Comparison of ENCODE assay signal across 1 cellular context in the genomic region with DNA sequence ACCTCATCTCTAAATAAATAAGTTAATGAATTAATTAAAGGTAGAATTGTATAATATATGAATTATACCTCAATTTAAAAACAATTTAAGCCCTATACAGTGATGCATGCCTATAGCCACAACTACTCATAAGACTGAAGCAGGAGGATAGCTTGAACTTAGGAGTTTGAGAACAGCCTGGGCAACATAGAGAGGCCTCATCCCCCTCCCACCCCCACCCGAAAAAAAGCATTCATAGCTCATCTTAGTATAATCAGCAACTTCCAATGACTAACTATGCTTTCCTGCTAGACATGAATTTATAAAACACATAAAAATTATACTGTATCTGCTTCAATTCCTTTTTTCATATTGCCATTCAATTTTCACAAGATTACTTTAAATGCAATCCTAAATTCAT.
TF ChIP-seq lines count a peak whose summit lies in the region.

No MANE protein-coding gene starts in this region.

TF ChIP-seq in A549, 52 proteins besides CTCF, POLR2A, EP300 and RAD21 (continued from another document):
- no peak for TF ChIP-seq ZC3H11A (IDR thresholded peaks at IDR 0.05)
- TF ChIP-seq, protein P1, sequence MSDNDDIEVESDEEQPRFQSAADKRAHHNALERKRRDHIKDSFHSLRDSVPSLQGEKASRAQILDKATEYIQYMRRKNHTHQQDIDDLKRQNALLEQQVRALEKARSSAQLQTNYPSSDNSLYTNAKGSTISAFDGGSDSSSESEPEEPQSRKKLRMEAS (IDR thresholded peaks at IDR 0.05) = no peak
- TF ChIP-seq RARB (CRISPR knock-in tag; IDR thresholded peaks at IDR 0.05) = no peak
- TF ChIP-seq, protein P2, sequence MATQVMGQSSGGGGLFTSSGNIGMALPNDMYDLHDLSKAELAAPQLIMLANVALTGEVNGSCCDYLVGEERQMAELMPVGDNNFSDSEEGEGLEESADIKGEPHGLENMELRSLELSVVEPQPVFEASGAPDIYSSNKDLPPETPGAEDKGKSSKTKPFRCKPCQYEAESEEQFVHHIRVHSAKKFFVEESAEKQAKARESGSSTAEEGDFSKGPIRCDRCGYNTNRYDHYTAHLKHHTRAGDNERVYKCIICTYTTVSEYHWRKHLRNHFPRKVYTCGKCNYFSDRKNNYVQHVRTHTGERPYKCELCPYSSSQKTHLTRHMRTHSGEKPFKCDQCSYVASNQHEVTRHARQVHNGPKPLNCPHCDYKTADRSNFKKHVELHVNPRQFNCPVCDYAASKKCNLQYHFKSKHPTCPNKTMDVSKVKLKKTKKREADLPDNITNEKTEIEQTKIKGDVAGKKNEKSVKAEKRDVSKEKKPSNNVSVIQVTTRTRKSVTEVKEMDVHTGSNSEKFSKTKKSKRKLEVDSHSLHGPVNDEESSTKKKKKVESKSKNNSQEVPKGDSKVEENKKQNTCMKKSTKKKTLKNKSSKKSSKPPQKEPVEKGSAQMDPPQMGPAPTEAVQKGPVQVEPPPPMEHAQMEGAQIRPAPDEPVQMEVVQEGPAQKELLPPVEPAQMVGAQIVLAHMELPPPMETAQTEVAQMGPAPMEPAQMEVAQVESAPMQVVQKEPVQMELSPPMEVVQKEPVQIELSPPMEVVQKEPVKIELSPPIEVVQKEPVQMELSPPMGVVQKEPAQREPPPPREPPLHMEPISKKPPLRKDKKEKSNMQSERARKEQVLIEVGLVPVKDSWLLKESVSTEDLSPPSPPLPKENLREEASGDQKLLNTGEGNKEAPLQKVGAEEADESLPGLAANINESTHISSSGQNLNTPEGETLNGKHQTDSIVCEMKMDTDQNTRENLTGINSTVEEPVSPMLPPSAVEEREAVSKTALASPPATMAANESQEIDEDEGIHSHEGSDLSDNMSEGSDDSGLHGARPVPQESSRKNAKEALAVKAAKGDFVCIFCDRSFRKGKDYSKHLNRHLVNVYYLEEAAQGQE (IDR thresholded peaks at IDR 0.05) = no peak
